In the genomic region with DNA sequence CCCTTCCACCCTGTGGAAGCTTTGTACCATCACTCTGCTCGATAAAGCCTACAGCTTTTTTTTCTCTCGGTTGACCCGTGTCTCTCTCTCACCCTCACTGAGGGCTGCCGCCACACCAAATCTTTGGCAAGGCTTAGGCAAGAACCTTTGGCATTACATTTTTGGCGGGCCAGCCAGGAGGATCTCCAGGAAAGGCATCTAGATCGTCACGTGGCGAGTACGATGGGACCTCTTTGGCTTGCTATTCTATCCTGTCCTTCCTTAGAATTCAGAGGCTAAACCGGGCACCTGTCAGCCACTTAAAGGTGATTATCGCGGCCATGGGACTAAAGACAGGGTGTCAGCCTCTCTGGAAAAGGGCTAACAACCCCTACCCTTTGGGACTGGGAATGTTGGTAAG, we compare ENCODE assay signal across 2 cellular contexts.
TF ChIP-seq lines count a peak whose summit lies in the region.

No MANE protein-coding gene starts in this region.

TF ChIP-seq in GM23338, 12 proteins besides CTCF, POLR2A, EP300 and RAD21:
- TF ChIP-seq POLR2AphosphoS5 (IDR thresholded peaks at IDR 0.05; ENCODE audit: low read depth) (no peak), NANOG (IDR thresholded peaks at IDR 0.05; ENCODE audit: borderline replicate concordance) (no peak), STAT1 (IDR thresholded peaks at IDR 0.05; ENCODE audit: unreplicated experiment) (no peak), ZNF331 (CRISPR knock-in tag; IDR thresholded peaks at IDR 0.05; ENCODE audit: low read depth) (no peak), EZH2 (IDR thresholded peaks at IDR 0.05; ENCODE audit: low read depth, unreplicated experiment) (no peak), ZNF114 (CRISPR knock-in tag; IDR thresholded peaks at IDR 0.05) (no peak), ZNF462 (CRISPR knock-in tag; IDR thresholded peaks at IDR 0.05) (no peak), ETS1 (IDR thresholded peaks at IDR 0.05) (no peak), EZH2phosphoT487 (IDR thresholded peaks at IDR 0.05; ENCODE audit: unreplicated experiment) (no peak)
- TF ChIP-seq, protein P1, sequence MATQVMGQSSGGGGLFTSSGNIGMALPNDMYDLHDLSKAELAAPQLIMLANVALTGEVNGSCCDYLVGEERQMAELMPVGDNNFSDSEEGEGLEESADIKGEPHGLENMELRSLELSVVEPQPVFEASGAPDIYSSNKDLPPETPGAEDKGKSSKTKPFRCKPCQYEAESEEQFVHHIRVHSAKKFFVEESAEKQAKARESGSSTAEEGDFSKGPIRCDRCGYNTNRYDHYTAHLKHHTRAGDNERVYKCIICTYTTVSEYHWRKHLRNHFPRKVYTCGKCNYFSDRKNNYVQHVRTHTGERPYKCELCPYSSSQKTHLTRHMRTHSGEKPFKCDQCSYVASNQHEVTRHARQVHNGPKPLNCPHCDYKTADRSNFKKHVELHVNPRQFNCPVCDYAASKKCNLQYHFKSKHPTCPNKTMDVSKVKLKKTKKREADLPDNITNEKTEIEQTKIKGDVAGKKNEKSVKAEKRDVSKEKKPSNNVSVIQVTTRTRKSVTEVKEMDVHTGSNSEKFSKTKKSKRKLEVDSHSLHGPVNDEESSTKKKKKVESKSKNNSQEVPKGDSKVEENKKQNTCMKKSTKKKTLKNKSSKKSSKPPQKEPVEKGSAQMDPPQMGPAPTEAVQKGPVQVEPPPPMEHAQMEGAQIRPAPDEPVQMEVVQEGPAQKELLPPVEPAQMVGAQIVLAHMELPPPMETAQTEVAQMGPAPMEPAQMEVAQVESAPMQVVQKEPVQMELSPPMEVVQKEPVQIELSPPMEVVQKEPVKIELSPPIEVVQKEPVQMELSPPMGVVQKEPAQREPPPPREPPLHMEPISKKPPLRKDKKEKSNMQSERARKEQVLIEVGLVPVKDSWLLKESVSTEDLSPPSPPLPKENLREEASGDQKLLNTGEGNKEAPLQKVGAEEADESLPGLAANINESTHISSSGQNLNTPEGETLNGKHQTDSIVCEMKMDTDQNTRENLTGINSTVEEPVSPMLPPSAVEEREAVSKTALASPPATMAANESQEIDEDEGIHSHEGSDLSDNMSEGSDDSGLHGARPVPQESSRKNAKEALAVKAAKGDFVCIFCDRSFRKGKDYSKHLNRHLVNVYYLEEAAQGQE (IDR thresholded peaks at IDR 0.05; ENCODE audit: unreplicated experiment), result no peak
TF ChIP-seq in GM23338: peak in this region for 0.

TF ChIP-seq in K562, 482 proteins besides CTCF, POLR2A, EP300 and RAD21:
- TF ChIP-seq SAFB (IDR thresholded peaks at IDR 0.05; ENCODE audit: borderline replicate concordance, low read depth, low read length), result no peak
- no peak for TF ChIP-seq SRSF3 (IDR thresholded peaks at IDR 0.05; ENCODE audit: insufficient read depth, low read length)
- TF ChIP-seq EP400 (IDR thresholded peaks at IDR 0.05), result no peak
- TF ChIP-seq, protein P2, sequence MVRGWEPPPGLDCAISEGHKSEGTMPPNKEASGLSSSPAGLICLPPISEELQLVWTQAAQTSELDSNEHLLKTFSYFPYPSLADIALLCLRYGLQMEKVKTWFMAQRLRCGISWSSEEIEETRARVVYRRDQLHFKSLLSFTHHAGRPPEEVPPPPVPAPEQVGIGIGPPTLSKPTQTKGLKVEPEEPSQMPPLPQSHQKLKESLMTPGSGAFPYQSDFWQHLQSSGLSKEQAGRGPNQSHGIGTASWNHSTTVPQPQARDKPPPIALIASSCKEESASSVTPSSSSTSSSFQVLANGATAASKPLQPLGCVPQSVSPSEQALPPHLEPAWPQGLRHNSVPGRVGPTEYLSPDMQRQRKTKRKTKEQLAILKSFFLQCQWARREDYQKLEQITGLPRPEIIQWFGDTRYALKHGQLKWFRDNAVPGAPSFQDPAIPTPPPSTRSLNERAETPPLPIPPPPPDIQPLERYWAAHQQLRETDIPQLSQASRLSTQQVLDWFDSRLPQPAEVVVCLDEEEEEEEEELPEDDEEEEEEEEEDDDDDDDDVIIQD (CRISPR knock-in tag; IDR thresholded peaks at IDR 0.05), result no peak
- no peak for TF ChIP-seq TFAM (CRISPR knock-in tag; conservative IDR thresholded peaks at IDR 0.05)
- TF ChIP-seq HDAC8 (tag; IDR thresholded peaks at IDR 0.05), result no peak
- TF ChIP-seq CBFB (CRISPR knock-in tag; IDR thresholded peaks at IDR 0.05), result no peak
- no peak for TF ChIP-seq ZNF212 (CRISPR knock-in tag; IDR thresholded peaks at IDR 0.05)
